Comparison of ENCODE assay signal across 8 cellular contexts in the genomic region with DNA sequence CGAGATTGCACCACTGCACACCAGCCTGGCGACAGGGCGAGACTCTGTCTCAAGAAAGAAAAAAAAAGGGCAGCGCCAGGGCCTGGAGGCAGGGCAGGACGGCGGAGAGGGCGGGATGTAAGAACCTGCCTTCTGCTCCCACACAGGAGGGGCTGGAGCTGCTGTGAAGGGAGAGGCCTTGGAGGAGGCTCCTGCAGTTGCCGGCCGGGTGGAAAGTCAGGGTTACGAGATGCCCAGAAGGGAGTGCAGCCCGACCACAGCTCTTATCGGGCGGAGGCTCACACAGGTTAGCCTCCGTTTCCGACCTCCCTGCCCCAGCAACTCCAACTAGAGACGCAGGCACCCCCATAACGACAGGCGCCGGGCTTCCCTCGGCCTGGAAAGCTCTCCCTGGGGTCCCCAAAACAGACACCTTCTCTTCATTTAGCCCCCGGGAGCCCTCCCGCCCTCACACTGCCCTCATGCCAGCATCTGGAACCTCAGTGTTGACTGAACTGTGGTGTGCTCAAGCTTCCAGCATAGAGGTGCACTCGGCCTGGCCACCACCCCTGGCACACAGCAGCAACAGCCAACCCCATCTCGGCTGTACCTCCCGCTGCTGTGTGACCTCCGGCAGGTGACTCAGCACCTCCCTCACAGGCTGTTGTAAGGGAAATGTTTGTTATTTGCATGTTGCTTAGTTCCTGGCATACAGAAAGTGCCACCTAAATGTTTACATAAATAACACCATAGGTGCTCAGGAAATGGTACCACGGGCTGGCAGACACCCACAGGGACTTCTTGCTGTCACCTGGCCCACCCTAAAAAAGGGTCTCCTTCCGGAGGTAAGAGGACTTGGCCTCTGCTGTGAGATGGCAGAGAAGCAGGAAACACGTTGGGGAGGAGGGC.
DNase-seq lines count a peak whose midpoint lies in the region; ATAC-seq and TF ChIP-seq lines count a peak whose summit lies in the region.

No MANE protein-coding gene starts in this region.

- H3K27me3 Mint-ChIP-seq in activated naive CD8-positive, alpha-beta T cell treated with anti-CD3 and anti-CD28 coated beads, Interleukin-2, amount 50 U/mL, for 24 hours, result peaks cover 41% of the 10 kb centered on the region

- DNase-seq in GM13976 (ENCODE audit: low spot score) (peak; percentile 47), NCI-H526 treated with DMSO at 0.1 percent for 48 hours (lab: John Stamatoyannopoulos, UW) (peak; percentile 86), iPS-NIHi7 (ENCODE audit: extremely low spot score) (peak; percentile 84), NCI-H187 (lab: John Stamatoyannopoulos, UW) (no peak)
- no peak for DNase-seq in activated naive CD8-positive, alpha-beta T cell treated with anti-CD3 and anti-CD28 coated beads, Interleukin-2, amount 50 U/mL, for 24 hours
- DNase-seq in stimulated activated effector memory CD8-positive, alpha-beta T cell treated with anti-CD3 and anti-CD28 coated beads, Interleukin-12 subunit alpha, Interleukin-12 subunit beta, amount 100 ng/mL, for 72 hours (ENCODE audit: low spot score in 2 of 2), result no peak

- no peak overlapping the region for H3K27ac Mint-ChIP-seq in activated naive CD8-positive, alpha-beta T cell treated with anti-CD3 and anti-CD28 coated beads, Interleukin-2, amount 50 U/mL, for 24 hours
- peak overlapping the region; percentile 56 for H3K27ac Mint-ChIP-seq in stimulated activated effector memory CD8-positive, alpha-beta T cell treated with anti-CD3 and anti-CD28 coated beads, Interleukin-12 subunit alpha, Interleukin-12 subunit beta, amount 100 ng/mL, for 72 hours

- H3K4me3 Mint-ChIP-seq in activated naive CD8-positive, alpha-beta T cell treated with anti-CD3 and anti-CD28 coated beads, Interleukin-2, amount 50 U/mL, for 24 hours, result peak overlapping the region; percentile 16
- peak overlapping the region; percentile 53 for H3K4me3 Mint-ChIP-seq in stimulated activated effector memory CD8-positive, alpha-beta T cell treated with anti-CD3 and anti-CD28 coated beads, Interleukin-12 subunit alpha, Interleukin-12 subunit beta, amount 100 ng/mL, for 72 hours

- no peaks in the 10 kb centered on the region for H3K9me3 Mint-ChIP-seq in activated naive CD8-positive, alpha-beta T cell treated with anti-CD3 and anti-CD28 coated beads, Interleukin-2, amount 50 U/mL, for 24 hours
- no peaks in the 10 kb centered on the region for H3K9me3 Mint-ChIP-seq in stimulated activated effector memory CD8-positive, alpha-beta T cell treated with anti-CD3 and anti-CD28 coated beads, Interleukin-12 subunit alpha, Interleukin-12 subunit beta, amount 100 ng/mL, for 72 hours

- in situ Hi-C loops in GM13976 (cut with MboI; ENCODE audit: low sequenced_read_pairs, unreplicated experiment), result no loop called here

- no peaks in the 10 kb centered on the region for H3K36me3 Mint-ChIP-seq in activated naive CD8-positive, alpha-beta T cell treated with anti-CD3 and anti-CD28 coated beads, Interleukin-2, amount 50 U/mL, for 24 hours (ENCODE audit: low read depth)
- no peaks in the 10 kb centered on the region for H3K36me3 Mint-ChIP-seq in stimulated activated effector memory CD8-positive, alpha-beta T cell treated with anti-CD3 and anti-CD28 coated beads, Interleukin-12 subunit alpha, Interleukin-12 subunit beta, amount 100 ng/mL, for 72 hours

- peaks cover 11% of the 10 kb centered on the region for H3K4me1 Mint-ChIP-seq in activated naive CD8-positive, alpha-beta T cell treated with anti-CD3 and anti-CD28 coated beads, Interleukin-2, amount 50 U/mL, for 24 hours
- peaks cover 12% of the 10 kb centered on the region for H3K4me1 Mint-ChIP-seq in stimulated activated effector memory CD8-positive, alpha-beta T cell treated with anti-CD3 and anti-CD28 coated beads, Interleukin-12 subunit alpha, Interleukin-12 subunit beta, amount 100 ng/mL, for 72 hours

- no peak for TF ChIP-seq CTCF in GM13976 (IDR thresholded peaks at IDR 0.05; ENCODE audit: borderline replicate concordance, control extremely low read depth, extremely low read depth, insufficient read depth, missing control alignments)

- peak; percentile 73 for ATAC-seq in activated naive CD8-positive, alpha-beta T cell treated with anti-CD3 and anti-CD28 coated beads, Interleukin-2, amount 50 U/mL, for 24 hours
- ATAC-seq in stimulated activated effector memory CD8-positive, alpha-beta T cell treated with anti-CD3 and anti-CD28 coated beads, Interleukin-12 subunit alpha, Interleukin-12 subunit beta, amount 100 ng/mL, for 72 hours, result peak; percentile 85
- ATAC-seq in GM18870 (IDR thresholded peaks at IDR 0.05; ENCODE audit: unreplicated experiment) (no peak), GM21529 (IDR thresholded peaks at IDR 0.05; ENCODE audit: unreplicated experiment) (no peak)

Comparison
In these comparisons a context has a peak if more than half of its experiments do, and no peak if none do; other contexts are left out.
1. DNase-seq: peak in GM13976 (single experiment), NCI-H526 treated with DMSO at 0.1 percent for 48 hours (single experiment) and iPS-NIHi7 (single experiment); none in activated naive CD8-positive, alpha-beta T cell treated with anti-CD3 and anti-CD28 coated beads, Interleukin-2, amount 50 U/mL, for 24 hours (single experiment), stimulated activated effector memory CD8-positive, alpha-beta T cell treated with anti-CD3 and anti-CD28 coated beads, Interleukin-12 subunit alpha, Interleukin-12 subunit beta, amount 100 ng/mL, for 72 hours (0 of 2) and NCI-H187 (0 of 2).
2. ATAC-seq: peak in activated naive CD8-positive, alpha-beta T cell treated with anti-CD3 and anti-CD28 coated beads, Interleukin-2, amount 50 U/mL, for 24 hours (single experiment) and stimulated activated effector memory CD8-positive, alpha-beta T cell treated with anti-CD3 and anti-CD28 coated beads, Interleukin-12 subunit alpha, Interleukin-12 subunit beta, amount 100 ng/mL, for 72 hours (single experiment); none in GM18870 (single experiment) and GM21529 (single experiment).